ENCODE assay signal across 17 cellular contexts in genomic region chr15:101534376-101534970, GRCh38.
"Had no signal": no experiment of that assay in that cellular context is flagged by ENCODE, and none has a peak within 500 bp of the region (broad histone marks: within the 10 kb centered on the region; RNA-seq: fewer than 3 reads in every experiment).

No MANE protein-coding gene starts in this region.

- H3K9me3 Mint-ChIP-seq: activated naive CD8-positive, alpha-beta T cell treated with anti-CD3 and anti-CD28 coated beads, Interleukin-2, amount 50 U/mL, for 24 hours; activated T-helper 17 cell treated with anti-CD3 and anti-CD28 coated beads, Interleukin-2, amount 50 U/mL, for 72 hours; natural killer cell treated with Interleukin-12 subunit alpha and Interleukin-12 subunit beta and Interleukin-15 and Interleukin-18, amount 100 ng/mL, for 72 hours had no signal

- H3K4me3 Mint-ChIP-seq: activated naive CD8-positive, alpha-beta T cell treated with anti-CD3 and anti-CD28 coated beads, Interleukin-2, amount 50 U/mL, for 24 hours; activated T-helper 17 cell treated with anti-CD3 and anti-CD28 coated beads, Interleukin-2, amount 50 U/mL, for 72 hours; brain; mesothelial cell of epicardium; natural killer cell treated with Interleukin-12 subunit alpha and Interleukin-12 subunit beta and Interleukin-15 and Interleukin-18, amount 100 ng/mL, for 72 hours; stimulated activated naive B cell treated with anti-CD40 and anti-IgM and Interleukin-4, amounts not matched to agents 10 μg/mL and 1 μg/mL and 100 μg/mL, for 72 hours had no signal

- H3K4me1 Mint-ChIP-seq: activated naive CD8-positive, alpha-beta T cell treated with anti-CD3 and anti-CD28 coated beads, Interleukin-2, amount 50 U/mL, for 24 hours; stimulated activated naive B cell treated with anti-CD40 and anti-IgM and Interleukin-4, amounts not matched to agents 10 μg/mL and 1 μg/mL and 100 μg/mL, for 72 hours had no signal

- H3K9me3 ChIP-seq: lower lobe of right lung, ovary had no signal

- DNase-seq: activated CD4-positive, alpha-beta T cell treated with anti-CD3 and anti-CD28 coated beads, Interleukin-2, amount 50 U/mL, for 1 hour; activated naive CD4-positive, alpha-beta T cell treated with Interleukin-2 at 50 U/mL for 16 hours; activated naive CD8-positive, alpha-beta T cell treated with anti-CD3 and anti-CD28 coated beads, Interleukin-2, amount 50 U/mL, for 24 hours; activated T-cell treated with anti-CD3 and anti-CD28 coated beads for 4 hours; anterior cingulate cortex; central memory CD4-positive, alpha-beta T cell; heart right ventricle; lower lobe of right lung; ovary; SIG-M5; stimulated activated naive B cell treated with anti-CD40 and anti-IgM and Interleukin-4, amounts not matched to agents 10 μg/mL and 1 μg/mL and 100 μg/mL, for 72 hours had no signal

- H3K36me3 Mint-ChIP-seq: brain; mesothelial cell of epicardium; natural killer cell treated with Interleukin-12 subunit alpha and Interleukin-12 subunit beta and Interleukin-15 and Interleukin-18, amount 100 ng/mL, for 72 hours; stimulated activated naive B cell treated with anti-CD40 and anti-IgM and Interleukin-4, amounts not matched to agents 10 μg/mL and 1 μg/mL and 100 μg/mL, for 72 hours had no signal

- H3K27me3 ChIP-seq: gastroesophageal sphincter, heart right ventricle, ovary had no signal

- H3K27me3 Mint-ChIP-seq: brain had no signal

- H3K36me3 ChIP-seq: gastroesophageal sphincter, heart right ventricle, lower lobe of right lung, ovary had no signal

- H3K4me1 ChIP-seq: gastroesophageal sphincter, lower lobe of right lung had no signal

- H3K27ac ChIP-seq: coronary artery, gastroesophageal sphincter, heart right ventricle, lower lobe of right lung, ovary had no signal

- H3K4me3 ChIP-seq: coronary artery, gastroesophageal sphincter, heart right ventricle, lower lobe of right lung, ovary had no signal

- H3K27ac Mint-ChIP-seq: activated naive CD8-positive, alpha-beta T cell treated with anti-CD3 and anti-CD28 coated beads, Interleukin-2, amount 50 U/mL, for 24 hours; activated T-helper 17 cell treated with anti-CD3 and anti-CD28 coated beads, Interleukin-2, amount 50 U/mL, for 72 hours; mesothelial cell of epicardium; natural killer cell treated with Interleukin-12 subunit alpha and Interleukin-12 subunit beta and Interleukin-15 and Interleukin-18, amount 100 ng/mL, for 72 hours; stimulated activated naive B cell treated with anti-CD40 and anti-IgM and Interleukin-4, amounts not matched to agents 10 μg/mL and 1 μg/mL and 100 μg/mL, for 72 hours had no signal
